Comparison of ENCODE assay signal across 10 cellular contexts in the genomic region with DNA sequence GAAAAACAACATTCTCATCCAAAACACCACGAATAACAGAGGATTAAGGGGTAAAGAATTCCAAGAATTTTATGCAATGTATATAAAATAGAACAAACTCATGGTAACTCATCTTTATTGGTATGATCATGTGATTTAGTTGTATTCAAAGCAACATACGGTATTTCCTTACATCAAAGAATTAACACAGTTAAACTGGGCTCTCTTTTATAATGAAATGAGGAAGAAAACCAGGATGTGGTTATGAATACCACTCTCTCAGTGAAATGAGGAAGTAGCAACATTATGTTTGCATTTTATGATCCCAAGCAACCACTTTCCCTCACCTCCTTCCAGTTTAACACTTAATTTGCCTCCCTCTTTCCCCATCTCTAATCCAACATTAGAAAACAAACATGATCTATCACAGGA. TPM values are rescaled to one million over a fixed set of nuclear protein-coding genes. Genes with fewer than 3 reads are reported as not detected.
DNase-seq lines count a peak whose midpoint lies in the region; ATAC-seq and TF ChIP-seq lines count a peak whose summit lies in the region.
"Had no signal": no experiment of that assay in that cellular context is flagged by ENCODE, and none has a peak within 500 bp of the region (broad histone marks: within the 10 kb centered on the region; RNA-seq: fewer than 3 reads in every experiment).

No MANE protein-coding gene starts in this region.

- 45 to 73% methylated on average over 2 of the region's 2 CpGs for WGBS in gastroesophageal sphincter (ENCODE audit: low coverage in 1 of 2), 2 donors
- 44% methylated on average over 2 of the region's 2 CpGs for WGBS in suprapubic skin

- TF ChIP-seq EP300 in gastroesophageal sphincter (IDR thresholded peaks at IDR 0.05) (no peak), suprapubic skin (IDR thresholded peaks at IDR 0.05) (no peak)

- H3K27ac ChIP-seq in gastroesophageal sphincter: no peak overlapping the region
- no peak overlapping the region for H3K27ac ChIP-seq in suprapubic skin
- H3K27ac ChIP-seq: KMS-11 had no signal

- H3K4me1 ChIP-seq in gastroesophageal sphincter (peaks cover 0 to 6% (median 0%) of the 10 kb centered on the region in 3 donors), suprapubic skin (peaks cover 23% of the 10 kb centered on the region)

- peak overlapping the region; percentile 51 for H3K4me3 Mint-ChIP-seq in activated naive CD8-positive, alpha-beta T cell treated with anti-CD3 and anti-CD28 coated beads, Interleukin-2, amount 50 U/mL, for 24 hours
- H3K4me3 Mint-ChIP-seq in osteocyte (ENCODE audit: unreplicated experiment): peak overlapping the region; percentile 67

- H3K27me3 ChIP-seq in gastroesophageal sphincter (no peaks in the 10 kb centered on the region), suprapubic skin (no peaks in the 10 kb centered on the region)

- H3K27ac Mint-ChIP-seq in activated naive CD8-positive, alpha-beta T cell treated with anti-CD3 and anti-CD28 coated beads, Interleukin-2, amount 50 U/mL, for 24 hours: peak overlapping the region; percentile 83
- peak overlapping the region; percentile 98 for H3K27ac Mint-ChIP-seq in osteocyte (ENCODE audit: unreplicated experiment)

- H3K4me1 Mint-ChIP-seq in activated naive CD8-positive, alpha-beta T cell treated with anti-CD3 and anti-CD28 coated beads, Interleukin-2, amount 50 U/mL, for 24 hours: peaks cover 53% of the 10 kb centered on the region
- H3K4me1 Mint-ChIP-seq in osteocyte (ENCODE audit: unreplicated experiment): peaks cover 25% of the 10 kb centered on the region

- no peaks in the 10 kb centered on the region for H3K27me3 Mint-ChIP-seq in activated naive CD8-positive, alpha-beta T cell treated with anti-CD3 and anti-CD28 coated beads, Interleukin-2, amount 50 U/mL, for 24 hours
- H3K27me3 Mint-ChIP-seq in osteocyte (ENCODE audit: unreplicated experiment): no peaks in the 10 kb centered on the region

- peak; percentile 85 for DNase-seq in ELR (ENCODE audit: low read depth)
- peak; percentile 97 to 98 for DNase-seq in Kasumi-1 (lab: John Stamatoyannopoulos, UW)
- DNase-seq in activated naive CD8-positive, alpha-beta T cell treated with anti-CD3 and anti-CD28 coated beads, Interleukin-2, amount 50 U/mL, for 24 hours: no peak
- DNase-seq in osteocyte (ENCODE audit: extremely low spot score, unreplicated experiment): no peak
- no peak for DNase-seq in NCI-H1930 (lab: John Stamatoyannopoulos, UW)
- DNase-seq in suprapubic skin (ENCODE audit: low spot score in 2 of 2): no peak

- H3K4me3 ChIP-seq in gastroesophageal sphincter (no peak overlapping the region), suprapubic skin (no peak overlapping the region)
- H3K4me3 ChIP-seq: thoracic aorta had no signal

- no peaks in the 10 kb centered on the region for H3K9me3 ChIP-seq in gastroesophageal sphincter
- H3K9me3 ChIP-seq in suprapubic skin: no peaks in the 10 kb centered on the region
- H3K9me3 ChIP-seq: thoracic aorta had no signal

- no peaks in the 10 kb centered on the region for H3K9me3 Mint-ChIP-seq in activated naive CD8-positive, alpha-beta T cell treated with anti-CD3 and anti-CD28 coated beads, Interleukin-2, amount 50 U/mL, for 24 hours
- no peaks in the 10 kb centered on the region for H3K9me3 Mint-ChIP-seq in osteocyte (ENCODE audit: unreplicated experiment)

- TF ChIP-seq POLR2A in gastroesophageal sphincter (IDR thresholded peaks at IDR 0.05) (no peak), suprapubic skin (IDR thresholded peaks at IDR 0.05) (no peak)

- ATAC-seq in GM21515 (IDR thresholded peaks at IDR 0.05; ENCODE audit: unreplicated experiment) (peak; percentile 69), gastroesophageal sphincter (no peak)
- ATAC-seq in activated naive CD8-positive, alpha-beta T cell treated with anti-CD3 and anti-CD28 coated beads, Interleukin-2, amount 50 U/mL, for 24 hours: peak; percentile 65

- TF ChIP-seq CTCF in osteocyte (IDR thresholded peaks at IDR 0.05) (no peak), gastroesophageal sphincter (IDR thresholded peaks at IDR 0.05) (no peak), suprapubic skin (IDR thresholded peaks at IDR 0.05) (no peak)

- peaks cover 36% of the 10 kb centered on the region for H3K36me3 Mint-ChIP-seq in activated naive CD8-positive, alpha-beta T cell treated with anti-CD3 and anti-CD28 coated beads, Interleukin-2, amount 50 U/mL, for 24 hours (ENCODE audit: low read depth)
- peaks cover 10% of the 10 kb centered on the region for H3K36me3 Mint-ChIP-seq in osteocyte (ENCODE audit: unreplicated experiment)

- H3K36me3 ChIP-seq in gastroesophageal sphincter: peaks cover 0 to 28% of the 10 kb centered on the region in 2 donors
- H3K36me3 ChIP-seq in suprapubic skin: peaks cover 28% of the 10 kb centered on the region

RNA-seq across cellular contexts. Expression of gene SPTLC2, which starts 22.9 kb away (rescaled TPM):
- total RNA-seq in osteocyte (28.1 and 31.3 TPM in 2 replicates), gastroesophageal sphincter (10 to 100 TPM; 13.2 to 35.2 (median 20.5) TPM), suprapubic skin (10 to 100 TPM; 18.9 to 24.6 (median 22.8) TPM)

Comparison
In these comparisons a context has a peak if more than half of its experiments do, and no peak if none do; other contexts are left out.
1. DNase-seq: peak in ELR (single experiment) and Kasumi-1 (2 of 2); none in activated naive CD8-positive, alpha-beta T cell treated with anti-CD3 and anti-CD28 coated beads, Interleukin-2, amount 50 U/mL, for 24 hours (single experiment), osteocyte (single experiment), NCI-H1930 (0 of 2) and suprapubic skin (0 of 2).